In genomic region chr7:122310119-122311021, GRCh38 we compare ENCODE assay signal across 9 cellular contexts. TPM values are rescaled to one million over a fixed set of nuclear protein-coding genes. Genes with fewer than 3 reads are reported as not detected.
DNase-seq lines count a peak whose midpoint lies in the region; ATAC-seq and TF ChIP-seq lines count a peak whose summit lies in the region.
"Had no signal": no experiment of that assay in that cellular context is flagged by ENCODE, and none has a peak within 500 bp of the region (broad histone marks: within the 10 kb centered on the region; RNA-seq: fewer than 3 reads in every experiment).

No MANE protein-coding gene starts in this region.

- ATAC-seq in lower lobe of right lung (peak; percentile 29 to 33), upper lobe of right lung (no peak)

- DNase-seq in NCI-H524 (lab: John Stamatoyannopoulos, UW): peak; percentile 9 to 58
- DNase-seq in NCI-H524 treated with DMSO at 0.1 percent for 48 hours (lab: John Stamatoyannopoulos, UW): no peak
- DNase-seq in lower lobe of right lung: peak; percentile 45
- no peak for DNase-seq in upper lobe of right lung
- DNase-seq in NCI-H187 (lab: John Stamatoyannopoulos, UW): no peak
- DNase-seq in SHP77 treated with DMSO at 0.1 percent for 48 hours (lab: John Stamatoyannopoulos, UW): no peak
- no peak for DNase-seq in stimulated activated CD4-positive, alpha-beta T cell treated with anti-CD3 and anti-CD28 coated beads, Interleukin-2, amount 100 ng/mL, for 24 hours

- H3K9me3 ChIP-seq in lower lobe of right lung: no peaks in the 10 kb centered on the region
- H3K9me3 ChIP-seq in upper lobe of right lung: no peaks in the 10 kb centered on the region

- H3K4me1 ChIP-seq in lower lobe of right lung (peaks cover 19% of the 10 kb centered on the region), upper lobe of right lung (peaks cover 26% of the 10 kb centered on the region)

- H3K27me3 ChIP-seq in lower lobe of right lung (ENCODE audit: low read depth) (peaks cover 98% of the 10 kb centered on the region), upper lobe of right lung (peaks cover 100% of the 10 kb centered on the region)

- H3K36me3 Mint-ChIP-seq in brain: no peaks in the 10 kb centered on the region

- intact Hi-C loops in lower lobe of right lung (cut with DNase I) (no loop called here), upper lobe of right lung (cut with DNase I) (no loop called here)

- H3K4me3 ChIP-seq in lower lobe of right lung (peak overlapping the region; percentile 47), upper lobe of right lung (peak overlapping the region; percentile 40)
- H3K4me3 ChIP-seq: SK-N-MC had no signal

- TF ChIP-seq CTCF in brain (conservative IDR thresholded peaks at IDR 0.05): no peak
- TF ChIP-seq CTCF in lower lobe of right lung (IDR thresholded peaks at IDR 0.05): no peak
- TF ChIP-seq CTCF in upper lobe of right lung (IDR thresholded peaks at IDR 0.05): no peak

- peaks cover 0 to 3% (median 3%) of the 10 kb centered on the region in 5 experiments for H3K9me3 Mint-ChIP-seq in brain

- H3K4me1 Mint-ChIP-seq in brain: peaks cover 48% of the 10 kb centered on the region

- H3K27me3 Mint-ChIP-seq in brain: peaks cover 79% of the 10 kb centered on the region

- no peaks in the 10 kb centered on the region for H3K36me3 ChIP-seq in lower lobe of right lung
- no peaks in the 10 kb centered on the region for H3K36me3 ChIP-seq in upper lobe of right lung

- peak overlapping the region; percentile 76 to 83 (median 80) for H3K4me3 Mint-ChIP-seq in brain

- no peak overlapping the region for H3K27ac ChIP-seq in lower lobe of right lung
- H3K27ac ChIP-seq in upper lobe of right lung: no peak overlapping the region

- peak overlapping the region in 4 of 5 experiments; percentile 52 to 91 (median 84) for H3K27ac Mint-ChIP-seq in brain

RNA-seq across cellular contexts. Expression of gene FEZF1, which starts 5.8 kb away (rescaled TPM):
- polyA plus RNA-seq in brain (ENCODE audit: insufficient read depth, low read depth, low replicate concordance): 0.15 TPM
- total RNA-seq in lower lobe of right lung (not detected), upper lobe of right lung (not detected)

Comparison
In these comparisons a context has a peak if more than half of its experiments do, and no peak if none do; other contexts are left out.
1. DNase-seq: peak in NCI-H524 (2 of 2) and lower lobe of right lung (single experiment); none in NCI-H524 treated with DMSO at 0.1 percent for 48 hours (single experiment), upper lobe of right lung (single experiment), NCI-H187 (0 of 2), SHP77 treated with DMSO at 0.1 percent for 48 hours (single experiment) and stimulated activated CD4-positive, alpha-beta T cell treated with anti-CD3 and anti-CD28 coated beads, Interleukin-2, amount 100 ng/mL, for 24 hours (0 of 2).